ENCODE assay signal across 8 cellular contexts in genomic region chr19:13153627-13154240, GRCh38. TPM values are rescaled to one million over a fixed set of nuclear protein-coding genes. Genes with fewer than 3 reads are reported as not detected.
DNase-seq lines count a peak whose midpoint lies in the region; ATAC-seq and TF ChIP-seq lines count a peak whose summit lies in the region.

No MANE protein-coding gene starts in this region.

- no peak for TF ChIP-seq POLR2A in adrenal gland (IDR thresholded peaks at IDR 0.05)
- TF ChIP-seq POLR2A in spleen (IDR thresholded peaks at IDR 0.05): no peak

- H3K36me3 ChIP-seq in GM06990 (ENCODE audit: control insufficient read depth, insufficient read depth, low read length): no peaks in the 10 kb centered on the region; the same call in none of the 2 replicates
- peaks cover 45% of the 10 kb centered on the region for H3K36me3 ChIP-seq in MG63
- no peaks in the 10 kb centered on the region for H3K36me3 ChIP-seq in adrenal gland (replicated peaks in 1 of 2)
- no peaks in the 10 kb centered on the region for H3K36me3 ChIP-seq in spleen

- intact Hi-C loops in adrenal gland (cut with DNase I): no loop called here
- intact Hi-C loops in spleen (cut with DNase I; ENCODE audit: low total_unique reads): loop anchor here (5.0 kb wide), 1 partner anchor 51 kb away; the partner anchor contains the start of gene LYL1

- H3K4me1 ChIP-seq in adrenal gland (replicated peaks in 1 of 2) (peaks cover 21 to 38% of the 10 kb centered on the region in 2 donors), spleen (peaks cover 28 to 67% (median 51%) of the 10 kb centered on the region in 6 donors)

- peak overlapping the region; percentile 97 to 99 (median 98) for H3K27ac ChIP-seq in adrenal gland
- H3K27ac ChIP-seq in spleen: peak overlapping the region; percentile 94 to 100 (median 98)

- ATAC-seq in GM18520 (IDR thresholded peaks at IDR 0.05; ENCODE audit: unreplicated experiment) (no peak), HG02610 (IDR thresholded peaks at IDR 0.05; ENCODE audit: unreplicated experiment) (no peak)

- WGBS in adrenal gland, 4 donors: 2 to 4% (median 2%) methylated on average over 15 to 63 of the region's 63 CpGs
- WGBS in spleen, 5 donors: 0 to 1% (median 0%) methylated on average over 23 to 63 of the region's 63 CpGs

- H3K9me3 ChIP-seq in MG63: no peaks in the 10 kb centered on the region
- H3K9me3 ChIP-seq in adrenal gland (replicated peaks in 1 of 3): no peaks in the 10 kb centered on the region
- H3K9me3 ChIP-seq in spleen: no peaks in the 10 kb centered on the region

- peak overlapping the region; percentile 94 for H3K4me3 ChIP-seq in GM06990 (replicated peaks; ENCODE audit: low read depth, low read length)
- H3K4me3 ChIP-seq in MG63: peak overlapping the region; percentile 92
- peak overlapping the region; percentile 56 to 88 (median 76) for H3K4me3 ChIP-seq in adrenal gland
- peak overlapping the region; percentile 97 for H3K4me3 ChIP-seq in iPS-11a (ENCODE audit: low read depth, low read length)
- H3K4me3 ChIP-seq in spleen: peak overlapping the region; percentile 86 to 99 (median 97)

- TF ChIP-seq CTCF in GM06990 (IDR thresholded peaks at IDR 0.05; ENCODE audit: insufficient read depth, low read length, poor library complexity, severe bottlenecking) (no peak), adrenal gland (IDR thresholded peaks at IDR 0.05) (peak in 1 of 6 experiments; percentile 5), spleen (IDR thresholded peaks at IDR 0.05 in 8 of 11, conservative IDR thresholded peaks at IDR 0.05 in 3 of 11) (peak in 4 of 11 experiments; percentile 1 to 51 (median 36))

- H3K27me3 ChIP-seq in GM06990 (replicated peaks; ENCODE audit: control insufficient read depth, insufficient read depth, low read length): no peaks in the 10 kb centered on the region
- no peaks in the 10 kb centered on the region for H3K27me3 ChIP-seq in MG63
- H3K27me3 ChIP-seq in adrenal gland: no peaks in the 10 kb centered on the region
- H3K27me3 ChIP-seq in spleen (replicated peaks in 1 of 7): no peaks in the 10 kb centered on the region

- DNase-seq in GM06990 (ENCODE audit: extremely low read depth, insufficient read length) (no peak), MG63 (peak; percentile 76), adrenal gland (peak in 6 of 7 donors; percentile 44 to 55 (median 49)), spleen (peak; percentile 92), DMS79 treated with DMSO at 0.1 percent for 48 hours (lab: John Stamatoyannopoulos, UW) (no peak)

RNA-seq across cellular contexts. Expression of gene IER2, which starts 3.5 kb away (rescaled TPM):
- 39.0 and 80.1 TPM in 2 replicates for total RNA-seq in MG63 (2014; rRNA removed; shearing (Covaris generic); ENCODE audit: low replicate concordance)
- total RNA-seq in adrenal gland: 100 to 1,000 TPM in 2 of 8 donors, 10 to 100 TPM in 6; 36.4 to 121 (median 61.8) TPM
- 100 to 1,000 TPM in 1 of 3 donors, 10 to 100 TPM in 1, 1 to 10 TPM in 1; 7.4 to 120 (median 97.1) TPM for polyA plus RNA-seq in adrenal gland
- total RNA-seq in spleen: 100 to 1,000 TPM in 4 of 7 donors, 10 to 100 TPM in 3; 59.7 to 131 (median 104) TPM
- polyA plus RNA-seq in spleen: 10 to 100 TPM; 56.7 to 92.2 (median 76.6) TPM

RNA-seq across cellular contexts. Expression of gene STX10, which starts 3.6 kb away (rescaled TPM):
- total RNA-seq in MG63 (2014; rRNA removed; shearing (Covaris generic); ENCODE audit: low replicate concordance): 281 and 371 TPM in 2 replicates
- total RNA-seq in adrenal gland (10 to 100 TPM; 30.5 to 90.7 (median 65.0) TPM), spleen (10 to 100 TPM; 43.8 to 89.5 (median 55.8) TPM)
- polyA plus RNA-seq in adrenal gland (100 to 1,000 TPM in 2 of 3 donors, 10 to 100 TPM in 1; 16.0 to 182 (median 159) TPM), spleen (10 to 100 TPM; 78.3 to 98.0 (median 93.7) TPM)

RNA-seq across cellular contexts. Expression of gene NACC1, which starts 35.7 kb away (rescaled TPM):
- 44.6 and 96.4 TPM in 2 replicates for total RNA-seq in MG63 (2014; rRNA removed; shearing (Covaris generic); ENCODE audit: low replicate concordance)
- total RNA-seq in adrenal gland (10 to 100 TPM; 26.7 to 67.0 (median 48.0) TPM), spleen (10 to 100 TPM; 22.0 to 47.0 (median 37.7) TPM)
- polyA plus RNA-seq in adrenal gland (10 to 100 TPM; 12.4 to 47.7 (median 14.8) TPM), spleen (10 to 100 TPM in 1 of 3 donors, 1 to 10 TPM in 2; 5.5 to 32.8 (median 7.1) TPM)

RNA-seq across cellular contexts. Expression of gene TRMT1, which starts 37.2 kb away (rescaled TPM):
- 127 and 172 TPM in 2 replicates for total RNA-seq in MG63 (2014; rRNA removed; shearing (Covaris generic); ENCODE audit: low replicate concordance)
- 10 to 100 TPM; 13.4 to 48.0 (median 35.4) TPM for total RNA-seq in adrenal gland
- polyA plus RNA-seq in adrenal gland: 100 to 1,000 TPM in 2 of 3 donors, 10 to 100 TPM in 1; 15.5 to 229 (median 120) TPM
- 10 to 100 TPM; 27.7 to 72.8 (median 37.5) TPM for total RNA-seq in spleen
- 100 to 1,000 TPM in 2 of 3 donors, 10 to 100 TPM in 1; 76.2 to 109 (median 107) TPM for polyA plus RNA-seq in spleen

RNA-seq across cellular contexts. Expression of gene LYL1, which starts 51.1 kb away (rescaled TPM):
- total RNA-seq in MG63 (2014; rRNA removed; shearing (Covaris generic); ENCODE audit: low replicate concordance): not detected in 2 replicates
- 10 to 100 TPM in 5 of 8 donors, 1 to 10 TPM in 3; 4.3 to 22.5 (median 13.2) TPM for total RNA-seq in adrenal gland
- 10 to 100 TPM in 1 of 3 donors, 1 to 10 TPM in 1, under 1 TPM in 1; 0.38 to 18.7 (median 7.9) TPM for polyA plus RNA-seq in adrenal gland
- total RNA-seq in spleen: 10 to 100 TPM; 35.5 to 69.4 (median 50.0) TPM
- 10 to 100 TPM; 63.7 to 86.9 (median 68.0) TPM for polyA plus RNA-seq in spleen

Comparison
In these comparisons a context has a peak if more than half of its experiments do, and no peak if none do; other contexts are left out.
1. DNase-seq: peak in MG63 (single experiment), adrenal gland (6 of 7) and spleen (single experiment); none in GM06990 (single experiment) and DMS79 treated with DMSO at 0.1 percent for 48 hours (single experiment).
2. Peak in every context shown above with its lines, with median percentiles within 50 percentile points of each other: H3K4me3 ChIP-seq.